Comparison of ENCODE assay signal across 20 cellular contexts in genomic region chr10:53005612-53006325, GRCh38.
DNase-seq lines count a peak whose midpoint lies in the region; ATAC-seq, FAIRE-seq and TF ChIP-seq lines count a peak whose summit lies in the region.
"Had no signal": no experiment of that assay in that cellular context is flagged by ENCODE, and none has a peak within 500 bp of the region (broad histone marks: within the 10 kb centered on the region; RNA-seq: fewer than 3 reads in every experiment).

No MANE protein-coding gene starts in this region.

- H3K9me3 Mint-ChIP-seq in activated T-cell treated with anti-CD3 and anti-CD28 coated beads, Interleukin-2, amount 50 U/mL, for 72 hours = peaks cover under 1 to 5% of the 10 kb centered on the region in 2 donors

- H3K27me3 ChIP-seq in HepG2 (ENCODE audit: control insufficient read depth in 1 of 2, insufficient read depth in 2 of 2, low read length in 2 of 2) (no peaks in the 10 kb centered on the region; a peak in 1 of 5 replicates), smooth muscle cell (ENCODE audit: low read depth) (no peaks in the 10 kb centered on the region), small intestine (ENCODE audit: control insufficient read depth in 2 of 2, insufficient read depth in 2 of 2, low read length in 2 of 2) (no peaks in the 10 kb centered on the region), left ventricle myocardium inferior (ENCODE audit: low read depth) (no peaks in the 10 kb centered on the region)
- H3K27me3 ChIP-seq: BLaER1 treated with 17β-estradiol and CSF1 and Interleukin-3, amounts not matched to agents 10 nM and 100 nM; MG63; SJSA1 had no signal

- POLR2A ChIA-PET in HepG2 (lab: Yijun Ruan, JAX) = no interaction called here

- no peak overlapping the region for H3K9ac ChIP-seq in HepG2 (ENCODE audit: insufficient read depth, low read depth, low read length)
- no peak overlapping the region for H3K9ac ChIP-seq in smooth muscle cell (ENCODE audit: low read depth)
- H3K9ac ChIP-seq: BLaER1 treated with 17β-estradiol and CSF1 and Interleukin-3, amounts not matched to agents 10 nM and 100 nM had no signal

- H3K27ac Mint-ChIP-seq in activated T-cell treated with anti-CD3 and anti-CD28 coated beads, Interleukin-2, amount 50 U/mL, for 72 hours = no peak overlapping the region

- H3K4me2 ChIP-seq in HepG2 (ENCODE audit: low read depth, low read length) (no peak overlapping the region), smooth muscle cell (no peak overlapping the region)
- H3K4me2 ChIP-seq: A549 had no signal

- 88% methylated on average over 3 of the region's 3 CpGs for WGBS in HepG2 (ENCODE audit: low lambda C conversion rate)
- 81% methylated on average over 3 of the region's 3 CpGs for WGBS in smooth muscle cell (ENCODE audit: low lambda C conversion rate)
- 52 to 61% (median 56%) methylated on average over 3 of the region's 3 CpGs for WGBS in small intestine, 3 donors

- H3K4me1 ChIP-seq in HepG2 (ENCODE audit: insufficient read depth, low read length) = peaks cover 68% of the 10 kb centered on the region
- no peaks in the 10 kb centered on the region for H3K4me1 ChIP-seq in smooth muscle cell (ENCODE audit: low read depth)
- H3K4me1 ChIP-seq in small intestine (ENCODE audit: control insufficient read depth in 2 of 2, insufficient read depth in 1 of 2, low read depth in 1 of 2, low read length in 1 of 2) = no peaks in the 10 kb centered on the region
- H3K4me1 ChIP-seq in left ventricle myocardium inferior = no peaks in the 10 kb centered on the region
- H3K4me1 ChIP-seq: A549, SJSA1 had no signal

- H4K20me1 ChIP-seq in HepG2 (ENCODE audit: insufficient read depth, low read length) (no peaks in the 10 kb centered on the region), smooth muscle cell (ENCODE audit: low read depth) (no peaks in the 10 kb centered on the region)
- H4K20me1 ChIP-seq: BLaER1 treated with 17β-estradiol and CSF1 and Interleukin-3, amounts not matched to agents 10 nM and 100 nM had no signal

- CTCF ChIA-PET in HepG2 (lab: Yijun Ruan, JAX; ENCODE audit: low intra/inter-chr PET ratio, low total read pairs) = no interaction called here

- TF ChIP-seq EP300 in HepG2 (IDR thresholded peaks at IDR 0.05; ENCODE audit: low read depth in 2 of 2, low read length in 2 of 2) (no peak), HepG2 (CRISPR knock-in tag; IDR thresholded peaks at IDR 0.05; ENCODE audit: borderline replicate concordance) (no peak)

- no peak overlapping the region for H3K4me3 Mint-ChIP-seq in activated T-cell treated with anti-CD3 and anti-CD28 coated beads, Interleukin-2, amount 50 U/mL, for 72 hours

- H3K4me1 Mint-ChIP-seq in activated T-cell treated with anti-CD3 and anti-CD28 coated beads, Interleukin-2, amount 50 U/mL, for 72 hours (ENCODE audit: low read depth) = no peaks in the 10 kb centered on the region

- no peaks in the 10 kb centered on the region for H3K79me2 ChIP-seq in HepG2 (ENCODE audit: insufficient read depth, low read length)
- no peaks in the 10 kb centered on the region for H3K79me2 ChIP-seq in smooth muscle cell (ENCODE audit: low read depth)

- no peaks in the 10 kb centered on the region for H3F3A ChIP-seq in smooth muscle cell (ENCODE audit: low read depth)

- no peaks in the 10 kb centered on the region for H3K27me3 Mint-ChIP-seq in activated T-cell treated with anti-CD3 and anti-CD28 coated beads, Interleukin-2, amount 50 U/mL, for 72 hours (ENCODE audit: low read depth)

- in situ Hi-C loops in HepG2 (cut with HindIII; ENCODE audit: extremely low pct_ligation_motif_present, low pct_unique_long_range_greater_than_20kb) = no loop called here

- TF ChIP-seq RAD21 in HepG2 (CRISPR knock-in tag; IDR thresholded peaks at IDR 0.05) = no peak

- H3K36me3 Mint-ChIP-seq in activated T-cell treated with anti-CD3 and anti-CD28 coated beads, Interleukin-2, amount 50 U/mL, for 72 hours (ENCODE audit: insufficient read depth in 2 of 2) = no peaks in the 10 kb centered on the region

- FAIRE-seq in HepG2 (lab: Jason Lieb, UNC) = no peak
- FAIRE-seq in small intestine (lab: Jason Lieb, UNC) = no peak
- FAIRE-seq: A549, GM19239 had no signal

- H3K27ac ChIP-seq in HepG2 (ENCODE audit: extremely low read length, insufficient read depth, low read length) (peak overlapping the region; percentile 88), smooth muscle cell (ENCODE audit: low read depth) (no peak overlapping the region), small intestine (ENCODE audit: low read depth in 1 of 2, low read length in 1 of 2) (no peak overlapping the region), left ventricle myocardium inferior (replicated peaks) (no peak overlapping the region)
- H3K27ac ChIP-seq: A549; BLaER1 treated with 17β-estradiol and CSF1 and Interleukin-3, amounts not matched to agents 10 nM and 100 nM; SJSA1 had no signal

- no TSS peak for BruUV-seq in HepG2 (replicated peaks; lab: Mats Ljungman, UMichigan)

- DNase-seq in DMS53 treated with DMSO at 0.1 percent for 48 hours (lab: John Stamatoyannopoulos, UW; ENCODE audit: unreplicated experiment) (peak; percentile 67), OCI-M1 (lab: John Stamatoyannopoulos, UW) (peak; percentile 72), HepG2 (ENCODE audit: low spot score) (no peak), smooth muscle cell (lab: John Stamatoyannopoulos, UW; ENCODE audit: unreplicated experiment) (no peak), small intestine (no peak), left ventricle myocardium inferior (no peak)
- DNase-seq in effector CD8-positive, alpha-beta T cell (lab: John Stamatoyannopoulos, UW) = no peak
- no peak for DNase-seq in activated T-cell treated with anti-CD3 and anti-CD28 coated beads, Interleukin-2, amount 50 U/mL, for 72 hours
- DNase-seq: H7, IMR-90, Karpas-422, MG63, NCI-H1092, NCI-H1694, NCI-H2107, NCI-H446 treated with DMSO at 0.1 percent for 48 hours had no signal

- H3K36me3 ChIP-seq in HepG2 (replicated peaks in 1 of 2; ENCODE audit: control insufficient read depth in 1 of 2, insufficient read depth in 2 of 2, low read length in 2 of 2) (no peaks in the 10 kb centered on the region), smooth muscle cell (ENCODE audit: low read depth) (no peaks in the 10 kb centered on the region), small intestine (ENCODE audit: control insufficient read depth in 2 of 2, insufficient read depth in 2 of 2, low read length in 2 of 2) (no peaks in the 10 kb centered on the region), left ventricle myocardium inferior (no peaks in the 10 kb centered on the region)
- H3K36me3 ChIP-seq: BLaER1 treated with 17β-estradiol and CSF1 and Interleukin-3, amounts not matched to agents 10 nM and 100 nM; MG63; SJSA1 had no signal

- no peak for TF ChIP-seq CTCF in HepG2 (CRISPR knock-in tag; IDR thresholded peaks at IDR 0.05)
- no peak for TF ChIP-seq CTCF in smooth muscle cell (IDR thresholded peaks at IDR 0.05; ENCODE audit: borderline replicate concordance, insufficient read depth, poor library complexity, severe bottlenecking)
- TF ChIP-seq CTCF in left ventricle myocardium inferior (IDR thresholded peaks at IDR 0.05; ENCODE audit: borderline replicate concordance) = no peak

- no peak for TF ChIP-seq POLR2A in HepG2 (IDR thresholded peaks at IDR 0.05; ENCODE audit: insufficient read depth in 1 of 2, low read depth in 2 of 2, low read length in 2 of 2)

- peak overlapping the region; percentile 75 for H2AFZ ChIP-seq in HepG2 (ENCODE audit: low read length)
- H2AFZ ChIP-seq in smooth muscle cell (ENCODE audit: low read depth) = peak overlapping the region; percentile 60

- ATAC-seq in HepG2 = no peak
- ATAC-seq in activated T-cell treated with anti-CD3 and anti-CD28 coated beads, Interleukin-2, amount 50 U/mL, for 72 hours (replicated peaks in 1 of 2) = no peak
- ATAC-seq: A549 had no signal

- no peak overlapping the region for H3K4me3 ChIP-seq in HepG2 (replicated peaks in 1 of 3; ENCODE audit: insufficient read depth in 1 of 3, low read depth in 2 of 3, low read length in 3 of 3)
- H3K4me3 ChIP-seq in smooth muscle cell = no peak overlapping the region
- no peak overlapping the region for H3K4me3 ChIP-seq in small intestine (ENCODE audit: low read depth in 1 of 2, low read length in 2 of 2)
- no peak overlapping the region for H3K4me3 ChIP-seq in left ventricle myocardium inferior
- H3K4me3 ChIP-seq: A549; BLaER1 treated with 17β-estradiol and CSF1 and Interleukin-3, amounts not matched to agents 10 nM and 100 nM; MG63; SJSA1 had no signal

- intact Hi-C loops in HepG2 (cut with micrococcal nuclease; ENCODE audit: unreplicated experiment) = no loop called here
- intact Hi-C loops in left ventricle myocardium inferior (cut with micrococcal nuclease) = no loop called here

- H3K9me3 ChIP-seq in HepG2 (ENCODE audit: low read length) = peaks cover 7% of the 10 kb centered on the region; the same call in 1 of the 2 replicates
- no peaks in the 10 kb centered on the region for H3K9me3 ChIP-seq in smooth muscle cell (replicated peaks; ENCODE audit: low read depth)
- no peaks in the 10 kb centered on the region for H3K9me3 ChIP-seq in small intestine (ENCODE audit: control insufficient read depth, low read depth)
- no peaks in the 10 kb centered on the region for H3K9me3 ChIP-seq in left ventricle myocardium inferior (replicated peaks)
- H3K9me3 ChIP-seq: A549, MG63, SJSA1 had no signal

TF ChIP-seq in HepG2, 621 proteins besides CTCF, POLR2A, EP300 and RAD21 (continues in another document):
- TF ChIP-seq ZNF180 (CRISPR knock-in tag; IDR thresholded peaks at IDR 0.05; ENCODE audit: borderline replicate concordance, low read depth) (no peak), TRAFD1 (CRISPR knock-in tag; IDR thresholded peaks at IDR 0.05; ENCODE audit: borderline replicate concordance) (no peak), MED13 (CRISPR knock-in tag; IDR thresholded peaks at IDR 0.05) (no peak), LCORL (IDR thresholded peaks at IDR 0.05) (no peak), LCORL (CRISPR knock-in tag; IDR thresholded peaks at IDR 0.05) (0 out of 2 replicates have a peak, but pooled peaks have one; percentile 2), MIER2 (CRISPR knock-in tag; IDR thresholded peaks at IDR 0.05) (no peak), TP53 (CRISPR knock-in tag; conservative IDR thresholded peaks at IDR 0.05) (no peak), FLYWCH1 (CRISPR knock-in tag; IDR thresholded peaks at IDR 0.05) (no peak), CHD4 (IDR thresholded peaks at IDR 0.05; ENCODE audit: borderline replicate concordance, low read length) (0 out of 2 replicates have a peak, but pooled peaks have one; percentile 4)

Comparison
In these comparisons a context has a peak if more than half of its experiments do, and no peak if none do; other contexts are left out.
1. DNase-seq: peak in DMS53 treated with DMSO at 0.1 percent for 48 hours (single experiment) and OCI-M1 (single experiment); none in HepG2 (single experiment), smooth muscle cell (single experiment), effector CD8-positive, alpha-beta T cell (single experiment), small intestine (single experiment), activated T-cell treated with anti-CD3 and anti-CD28 coated beads, Interleukin-2, amount 50 U/mL, for 72 hours (0 of 2) and left ventricle myocardium inferior (single experiment).